In the genomic region with DNA sequence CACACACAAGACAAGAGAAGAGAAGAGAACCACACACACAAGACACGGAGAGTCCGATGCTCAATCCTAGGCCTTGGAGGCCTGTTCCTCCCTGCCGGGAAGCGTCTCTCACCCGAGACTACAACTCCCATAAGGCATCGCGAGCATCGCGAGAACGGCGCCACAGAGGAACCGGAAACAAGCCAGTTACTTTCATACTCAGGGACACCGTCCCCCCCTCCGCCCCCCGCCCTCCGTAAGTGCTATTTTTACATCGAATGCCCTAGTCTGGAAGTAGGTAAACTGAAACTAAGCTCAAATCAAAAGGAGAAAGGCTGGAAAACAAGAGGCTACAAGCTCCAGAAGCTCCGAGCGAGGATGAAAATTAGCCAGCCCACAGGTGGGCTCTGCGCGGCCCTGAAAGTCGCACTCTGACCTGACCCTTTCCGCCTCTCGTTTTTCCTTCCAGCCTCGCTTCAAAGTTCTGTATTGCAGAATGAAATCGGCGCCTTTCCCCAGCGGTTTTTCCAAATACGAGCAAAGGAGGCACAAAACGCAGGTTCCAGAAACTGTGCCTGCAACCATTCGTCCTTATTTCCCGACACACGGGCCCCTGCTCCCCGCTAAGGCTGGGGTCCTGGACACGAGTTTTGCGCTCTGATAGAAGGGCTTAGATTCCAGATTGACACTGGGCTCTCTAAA, we compare ENCODE assay signal across 1 cellular context.
TF ChIP-seq lines count a peak whose summit lies in the region.

No MANE protein-coding gene starts in this region.

TF ChIP-seq in HepG2, 621 proteins besides CTCF, POLR2A, EP300 and RAD21 (continued from another document and continues in another):
- TF ChIP-seq ZNF17 (CRISPR knock-in tag; IDR thresholded peaks at IDR 0.05): no peak
- TF ChIP-seq, protein P1, sequence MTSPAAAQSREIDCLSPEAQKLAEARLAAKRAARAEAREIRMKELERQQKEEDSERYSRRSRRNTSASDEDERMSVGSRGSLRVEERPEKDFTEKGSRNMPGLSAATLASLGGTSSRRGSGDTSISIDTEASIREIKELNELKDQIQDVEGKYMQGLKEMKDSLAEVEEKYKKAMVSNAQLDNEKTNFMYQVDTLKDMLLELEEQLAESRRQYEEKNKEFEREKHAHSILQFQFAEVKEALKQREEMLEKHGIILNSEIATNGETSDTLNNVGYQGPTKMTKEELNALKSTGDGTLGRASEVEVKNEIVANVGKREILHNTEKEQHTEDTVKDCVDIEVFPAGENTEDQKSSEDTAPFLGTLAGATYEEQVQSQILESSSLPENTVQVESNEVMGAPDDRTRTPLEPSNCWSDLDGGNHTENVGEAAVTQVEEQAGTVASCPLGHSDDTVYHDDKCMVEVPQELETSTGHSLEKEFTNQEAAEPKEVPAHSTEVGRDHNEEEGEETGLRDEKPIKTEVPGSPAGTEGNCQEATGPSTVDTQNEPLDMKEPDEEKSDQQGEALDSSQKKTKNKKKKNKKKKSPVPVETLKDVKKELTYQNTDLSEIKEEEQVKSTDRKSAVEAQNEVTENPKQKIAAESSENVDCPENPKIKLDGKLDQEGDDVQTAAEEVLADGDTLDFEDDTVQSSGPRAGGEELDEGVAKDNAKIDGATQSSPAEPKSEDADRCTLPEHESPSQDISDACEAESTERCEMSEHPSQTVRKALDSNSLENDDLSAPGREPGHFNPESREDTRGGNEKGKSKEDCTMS (CRISPR knock-in tag; conservative IDR thresholded peaks at IDR 0.05): no peak
- no peak for TF ChIP-seq ZFP36L1 (CRISPR knock-in tag; IDR thresholded peaks at IDR 0.05)
- TF ChIP-seq SP2 (CRISPR knock-in tag; IDR thresholded peaks at IDR 0.05): 0 out of 2 replicates have a peak, but pooled peaks have one; percentile 22
- peak; percentile 86 for TF ChIP-seq SAP130 (CRISPR knock-in tag; IDR thresholded peaks at IDR 0.05; ENCODE audit: low read depth)
- TF ChIP-seq ZNF501 (CRISPR knock-in tag; IDR thresholded peaks at IDR 0.05): peak; percentile 55; the same call in 1 of the 2 replicates
- TF ChIP-seq TARDBP (CRISPR knock-in tag; IDR thresholded peaks at IDR 0.05): peak; percentile 80; the same call in 1 of the 2 replicates
- TF ChIP-seq ZNF709 (CRISPR knock-in tag; IDR thresholded peaks at IDR 0.05): peak; percentile 65
- TF ChIP-seq ZNF792 (CRISPR knock-in tag; IDR thresholded peaks at IDR 0.05): peak; percentile 65; the same call in 1 of the 2 replicates
- peak; percentile 52; the same call in 1 of the 2 replicates for TF ChIP-seq KAT7 (CRISPR knock-in tag; IDR thresholded peaks at IDR 0.05; ENCODE audit: borderline replicate concordance)
- TF ChIP-seq ZNF276 (CRISPR knock-in tag; IDR thresholded peaks at IDR 0.05; ENCODE audit: low read depth): no peak
- no peak for TF ChIP-seq ZNF24 (IDR thresholded peaks at IDR 0.05)
- TF ChIP-seq PHF8 (CRISPR knock-in tag; IDR thresholded peaks at IDR 0.05): peak; percentile 84
- TF ChIP-seq ZEB1 (IDR thresholded peaks at IDR 0.05; ENCODE audit: insufficient replicate concordance, low read depth): peak; percentile 29
- no peak for TF ChIP-seq ATF4 (CRISPR knock-in tag; IDR thresholded peaks at IDR 0.05)
- TF ChIP-seq, protein P2, sequence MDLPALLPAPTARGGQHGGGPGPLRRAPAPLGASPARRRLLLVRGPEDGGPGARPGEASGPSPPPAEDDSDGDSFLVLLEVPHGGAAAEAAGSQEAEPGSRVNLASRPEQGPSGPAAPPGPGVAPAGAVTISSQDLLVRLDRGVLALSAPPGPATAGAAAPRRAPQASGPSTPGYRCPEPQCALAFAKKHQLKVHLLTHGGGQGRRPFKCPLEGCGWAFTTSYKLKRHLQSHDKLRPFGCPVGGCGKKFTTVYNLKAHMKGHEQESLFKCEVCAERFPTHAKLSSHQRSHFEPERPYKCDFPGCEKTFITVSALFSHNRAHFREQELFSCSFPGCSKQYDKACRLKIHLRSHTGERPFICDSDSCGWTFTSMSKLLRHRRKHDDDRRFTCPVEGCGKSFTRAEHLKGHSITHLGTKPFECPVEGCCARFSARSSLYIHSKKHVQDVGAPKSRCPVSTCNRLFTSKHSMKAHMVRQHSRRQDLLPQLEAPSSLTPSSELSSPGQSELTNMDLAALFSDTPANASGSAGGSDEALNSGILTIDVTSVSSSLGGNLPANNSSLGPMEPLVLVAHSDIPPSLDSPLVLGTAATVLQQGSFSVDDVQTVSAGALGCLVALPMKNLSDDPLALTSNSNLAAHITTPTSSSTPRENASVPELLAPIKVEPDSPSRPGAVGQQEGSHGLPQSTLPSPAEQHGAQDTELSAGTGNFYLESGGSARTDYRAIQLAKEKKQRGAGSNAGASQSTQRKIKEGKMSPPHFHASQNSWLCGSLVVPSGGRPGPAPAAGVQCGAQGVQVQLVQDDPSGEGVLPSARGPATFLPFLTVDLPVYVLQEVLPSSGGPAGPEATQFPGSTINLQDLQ (CRISPR knock-in tag; IDR thresholded peaks at IDR 0.05): no peak
- peak; percentile 95 for TF ChIP-seq HCFC1 (IDR thresholded peaks at IDR 0.05; ENCODE audit: low read depth, low read length)
- TF ChIP-seq SP1 (IDR thresholded peaks at IDR 0.05): no peak; the same call in 1 of the 2 replicates
- peak; percentile 43; the same call in 1 of the 2 replicates for TF ChIP-seq SP1 (CRISPR knock-in tag; IDR thresholded peaks at IDR 0.05)
- TF ChIP-seq CHD2 (IDR thresholded peaks at IDR 0.05; ENCODE audit: low read depth, low read length): peak; percentile 98
- TF ChIP-seq KAT8 (CRISPR knock-in tag; IDR thresholded peaks at IDR 0.05): peak; percentile 94
- TF ChIP-seq KDM5B (CRISPR knock-in tag; IDR thresholded peaks at IDR 0.05; ENCODE audit: borderline replicate concordance): peak; percentile 56; the same call in 1 of the 2 replicates
- TF ChIP-seq NCOR1 (IDR thresholded peaks at IDR 0.05; ENCODE audit: borderline replicate concordance, low read length): peak; percentile 21; the same call in 1 of the 2 replicates
- no peak; the same call in 1 of the 2 replicates for TF ChIP-seq SIN3B (IDR thresholded peaks at IDR 0.05; ENCODE audit: low read length)
- peak; percentile 55; the same call in 1 of the 2 replicates for TF ChIP-seq HDAC2 (CRISPR knock-in tag; IDR thresholded peaks at IDR 0.05)
- TF ChIP-seq KLF6 (CRISPR knock-in tag; IDR thresholded peaks at IDR 0.05): peak; percentile 78
- TF ChIP-seq ZFAT (CRISPR knock-in tag; conservative IDR thresholded peaks at IDR 0.05): no peak
- TF ChIP-seq SNAPC4 (CRISPR knock-in tag; IDR thresholded peaks at IDR 0.05): peak; percentile 55; the same call in 1 of the 2 replicates
- TF ChIP-seq ZMYM3 (CRISPR knock-in tag; IDR thresholded peaks at IDR 0.05): peak; percentile 0; the same call in 1 of the 2 replicates
- TF ChIP-seq ZNF703 (CRISPR knock-in tag; IDR thresholded peaks at IDR 0.05; ENCODE audit: borderline replicate concordance): peak; percentile 53; the same call in 1 of the 2 replicates
- peak; percentile 72 for TF ChIP-seq SUZ12 (IDR thresholded peaks at IDR 0.05; ENCODE audit: low read depth, low read length)
- peak; percentile 25; the same call in 1 of the 2 replicates for TF ChIP-seq ZNF563 (CRISPR knock-in tag; IDR thresholded peaks at IDR 0.05)
- no peak for TF ChIP-seq ETV6 (CRISPR knock-in tag; conservative IDR thresholded peaks at IDR 0.05)
- no peak for TF ChIP-seq RFX3 (CRISPR knock-in tag; IDR thresholded peaks at IDR 0.05)
- TF ChIP-seq BCLAF1 (IDR thresholded peaks at IDR 0.05): no peak
- peak; percentile 84 for TF ChIP-seq CREM (IDR thresholded peaks at IDR 0.05)
- no peak for TF ChIP-seq CREM (CRISPR knock-in tag; IDR thresholded peaks at IDR 0.05)
- TF ChIP-seq, protein P3, sequence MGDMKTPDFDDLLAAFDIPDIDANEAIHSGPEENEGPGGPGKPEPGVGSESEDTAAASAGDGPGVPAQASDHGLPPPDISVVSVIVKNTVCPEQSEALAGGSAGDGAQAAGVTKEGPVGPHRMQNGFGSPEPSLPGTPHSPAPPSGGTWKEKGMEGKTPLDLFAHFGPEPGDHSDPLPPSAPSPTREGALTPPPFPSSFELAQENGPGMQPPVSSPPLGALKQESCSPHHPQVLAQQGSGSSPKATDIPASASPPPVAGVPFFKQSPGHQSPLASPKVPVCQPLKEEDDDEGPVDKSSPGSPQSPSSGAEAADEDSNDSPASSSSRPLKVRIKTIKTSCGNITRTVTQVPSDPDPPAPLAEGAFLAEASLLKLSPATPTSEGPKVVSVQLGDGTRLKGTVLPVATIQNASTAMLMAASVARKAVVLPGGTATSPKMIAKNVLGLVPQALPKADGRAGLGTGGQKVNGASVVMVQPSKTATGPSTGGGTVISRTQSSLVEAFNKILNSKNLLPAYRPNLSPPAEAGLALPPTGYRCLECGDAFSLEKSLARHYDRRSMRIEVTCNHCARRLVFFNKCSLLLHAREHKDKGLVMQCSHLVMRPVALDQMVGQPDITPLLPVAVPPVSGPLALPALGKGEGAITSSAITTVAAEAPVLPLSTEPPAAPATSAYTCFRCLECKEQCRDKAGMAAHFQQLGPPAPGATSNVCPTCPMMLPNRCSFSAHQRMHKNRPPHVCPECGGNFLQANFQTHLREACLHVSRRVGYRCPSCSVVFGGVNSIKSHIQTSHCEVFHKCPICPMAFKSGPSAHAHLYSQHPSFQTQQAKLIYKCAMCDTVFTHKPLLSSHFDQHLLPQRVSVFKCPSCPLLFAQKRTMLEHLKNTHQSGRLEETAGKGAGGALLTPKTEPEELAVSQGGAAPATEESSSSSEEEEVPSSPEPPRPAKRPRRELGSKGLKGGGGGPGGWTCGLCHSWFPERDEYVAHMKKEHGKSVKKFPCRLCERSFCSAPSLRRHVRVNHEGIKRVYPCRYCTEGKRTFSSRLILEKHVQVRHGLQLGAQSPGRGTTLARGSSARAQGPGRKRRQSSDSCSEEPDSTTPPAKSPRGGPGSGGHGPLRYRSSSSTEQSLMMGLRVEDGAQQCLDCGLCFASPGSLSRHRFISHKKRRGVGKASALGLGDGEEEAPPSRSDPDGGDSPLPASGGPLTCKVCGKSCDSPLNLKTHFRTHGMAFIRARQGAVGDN (CRISPR knock-in tag; IDR thresholded peaks at IDR 0.05): peak; percentile 55; the same call in 1 of the 2 replicates
- 0 out of 2 replicates have a peak, but pooled peaks have one; percentile 27 for TF ChIP-seq NFIC (IDR thresholded peaks at IDR 0.05; ENCODE audit: low read length)
